22 cellular contexts compared by ENCODE assay signal in genomic region chr20:11511816-11512215, GRCh38.
DNase-seq lines count a peak whose midpoint lies in the region; ATAC-seq, FAIRE-seq and TF ChIP-seq lines count a peak whose summit lies in the region.
"Had no signal": no experiment of that assay in that cellular context is flagged by ENCODE, and none has a peak within 500 bp of the region (broad histone marks: within the 10 kb centered on the region; RNA-seq: fewer than 3 reads in every experiment).

No MANE protein-coding gene starts in this region.

- H3K4me1 ChIP-seq in H1 (replicated peaks in 1 of 4; ENCODE audit: control insufficient read depth in 3 of 4, insufficient read depth in 4 of 4, low read length in 3 of 4) = no peaks in the 10 kb centered on the region

- no peak overlapping the region; the same call in 1 of the 2 replicates for H2BK12ac ChIP-seq in H1 (ENCODE audit: low read depth, low read length)

- H3K9me3 ChIP-seq in H1 (ENCODE audit: insufficient read depth in 2 of 2, low read depth in 1 of 2, low read length in 1 of 2) = peaks cover 0 to 3% of the 10 kb centered on the region in 2 experiments; a peak in 1 of 4 replicates
- H3K9me3 ChIP-seq: SK-N-SH had no signal

- H4K5ac ChIP-seq in H1 (ENCODE audit: insufficient read length, low read depth, low read length) = no peak overlapping the region

- no peaks in the 10 kb centered on the region for H3K79me2 ChIP-seq in H1 (ENCODE audit: control insufficient read depth in 1 of 2, insufficient read depth in 2 of 2, low read length in 2 of 2)

- H3K14ac ChIP-seq in H1 (ENCODE audit: insufficient read length) = no peak overlapping the region

- no peak overlapping the region for H2BK15ac ChIP-seq in H1 (ENCODE audit: low read length)

- H3K23ac ChIP-seq in H1 (ENCODE audit: insufficient read length) = no peak overlapping the region

- H3K27ac Mint-ChIP-seq in progenitor cell of endocrine pancreas = peak overlapping the region; percentile 57
- no peak overlapping the region for H3K27ac Mint-ChIP-seq in activated naive CD8-positive, alpha-beta T cell treated with anti-CD3 and anti-CD28 coated beads, Interleukin-2, amount 50 U/mL, for 24 hours
- H3K27ac Mint-ChIP-seq: CD8-positive, alpha-beta T cell; H9; HFFc6 had no signal

- H2BK20ac ChIP-seq in H1 (ENCODE audit: low read length) = no peak overlapping the region

- no peak for TF ChIP-seq EP300 in H1 (IDR thresholded peaks at IDR 0.05; ENCODE audit: borderline replicate concordance in 1 of 2, low read depth in 2 of 2, low read length in 2 of 2)

- no peaks in the 10 kb centered on the region for H3K79me1 ChIP-seq in H1 (ENCODE audit: low read depth, low read length)

- H3K27me3 Mint-ChIP-seq in progenitor cell of endocrine pancreas = no peaks in the 10 kb centered on the region
- H3K27me3 Mint-ChIP-seq in activated naive CD8-positive, alpha-beta T cell treated with anti-CD3 and anti-CD28 coated beads, Interleukin-2, amount 50 U/mL, for 24 hours = no peaks in the 10 kb centered on the region

- peaks cover 11% of the 10 kb centered on the region for H3K4me1 Mint-ChIP-seq in progenitor cell of endocrine pancreas (ENCODE audit: low read depth)
- no peaks in the 10 kb centered on the region for H3K4me1 Mint-ChIP-seq in activated naive CD8-positive, alpha-beta T cell treated with anti-CD3 and anti-CD28 coated beads, Interleukin-2, amount 50 U/mL, for 24 hours

- no peak overlapping the region for H3K56ac ChIP-seq in H1 (replicated peaks; ENCODE audit: insufficient read length, low read depth, low read length)

- H2AK5ac ChIP-seq in H1 (ENCODE audit: low read depth, low read length) = no peak overlapping the region

- no peak for FAIRE-seq in H1 (lab: Jason Lieb, UNC)

- H3K9ac ChIP-seq in H1 (replicated peaks in 1 of 4; ENCODE audit: extremely low read depth in 1 of 4, low read depth in 3 of 4, low read length in 3 of 4) = no peak overlapping the region
- H3K9ac ChIP-seq: SK-N-SH had no signal

- H3K36me3 ChIP-seq in H1 (ENCODE audit: control insufficient read depth in 2 of 4, insufficient read depth in 4 of 4, low read length in 3 of 4) = no peaks in the 10 kb centered on the region

- no peak for TF ChIP-seq POLR2A in H1 (IDR thresholded peaks at IDR 0.05; ENCODE audit: control extremely low read depth in 1 of 2, low read depth in 2 of 2, low read length in 2 of 2)

- no peak overlapping the region for H2BK120ac ChIP-seq in H1 (replicated peaks; ENCODE audit: low read depth, low read length)

- 86% methylated on average over 5 of the region's 5 CpGs; no CpG with 5 or more reads in 1 of the 2 experiments for WGBS in H1 (ENCODE audit: extremely low coverage in 1 of 2, insufficient coverage in 1 of 2, insufficient read length in 1 of 2, insufficient replicate concordance in 2 of 2, low coverage in 1 of 2, low lambda C conversion rate in 2 of 2, missing lambda C conversion rate in 1 of 2), 2 experiments

- no peak overlapping the region for H3K4me3 Mint-ChIP-seq in progenitor cell of endocrine pancreas (ENCODE audit: low read depth)
- H3K4me3 Mint-ChIP-seq in activated naive CD8-positive, alpha-beta T cell treated with anti-CD3 and anti-CD28 coated beads, Interleukin-2, amount 50 U/mL, for 24 hours = no peak overlapping the region
- H3K4me3 Mint-ChIP-seq: CD8-positive, alpha-beta T cell; H9; HFFc6 had no signal

- no peaks in the 10 kb centered on the region for H4K20me1 ChIP-seq in H1 (replicated peaks in 1 of 2; ENCODE audit: control insufficient read depth in 1 of 2, insufficient read depth in 2 of 2, low read length in 2 of 2)

- H3K36me3 Mint-ChIP-seq in progenitor cell of endocrine pancreas (ENCODE audit: insufficient read depth) = peaks cover 3% of the 10 kb centered on the region
- no peaks in the 10 kb centered on the region for H3K36me3 Mint-ChIP-seq in activated naive CD8-positive, alpha-beta T cell treated with anti-CD3 and anti-CD28 coated beads, Interleukin-2, amount 50 U/mL, for 24 hours (ENCODE audit: low read depth)
- H3K36me3 Mint-ChIP-seq: CD8-positive, alpha-beta T cell had no signal

- H3K18ac ChIP-seq in H1 (ENCODE audit: extremely low read depth, low read length) = no peak overlapping the region

- peaks cover 4% of the 10 kb centered on the region for H3K9me3 Mint-ChIP-seq in progenitor cell of endocrine pancreas (ENCODE audit: low read depth)
- peaks cover 22% of the 10 kb centered on the region for H3K9me3 Mint-ChIP-seq in activated naive CD8-positive, alpha-beta T cell treated with anti-CD3 and anti-CD28 coated beads, Interleukin-2, amount 50 U/mL, for 24 hours
- H3K9me3 Mint-ChIP-seq: HFFc6 had no signal

- TF ChIP-seq CTCF in H1 (IDR thresholded peaks at IDR 0.05; ENCODE audit: control extremely low read depth in 1 of 3, insufficient read depth in 1 of 3, low read depth in 1 of 3, low read length in 3 of 3) = no peak
- no peak for TF ChIP-seq CTCF in progenitor cell of endocrine pancreas (IDR thresholded peaks at IDR 0.05; ENCODE audit: unreplicated experiment)

- peak overlapping the region; percentile 32 for H3K4ac ChIP-seq in H1 (replicated peaks; ENCODE audit: insufficient read length, low read depth, low read length)

- no peaks in the 10 kb centered on the region for H3K23me2 ChIP-seq in H1 (ENCODE audit: low read depth, low read length)

- no peak overlapping the region for H4K91ac ChIP-seq in H1 (replicated peaks; ENCODE audit: insufficient read length, low read length)

- no peak overlapping the region for H2BK5ac ChIP-seq in H1 (ENCODE audit: low read depth, low read length)

- no peaks in the 10 kb centered on the region for H3K27me3 ChIP-seq in H1 (replicated peaks in 1 of 4; ENCODE audit: control insufficient read depth in 3 of 4, extremely low read depth in 1 of 4, insufficient read depth in 3 of 4, low read length in 3 of 4)

- H3K27ac ChIP-seq in H1 (ENCODE audit: low read depth, low read length) = no peak overlapping the region
- H3K27ac ChIP-seq: 22Rv1, RWPE1 had no signal

- no peak for ATAC-seq in activated naive CD8-positive, alpha-beta T cell treated with anti-CD3 and anti-CD28 coated beads, Interleukin-2, amount 50 U/mL, for 24 hours
- ATAC-seq in HG03025 (IDR thresholded peaks at IDR 0.05; ENCODE audit: low FRiP score, unreplicated experiment) = no peak
- ATAC-seq: CD8-positive, alpha-beta T cell had no signal

- POLR2A ChIA-PET in H1 (lab: Charles Lee; ENCODE audit: partially characterized antibody) = no interaction called here

- H3K4me2 ChIP-seq in H1 (ENCODE audit: insufficient read depth in 1 of 2, low read depth in 2 of 2, low read length in 2 of 2) = no peak overlapping the region
- H3K4me2 ChIP-seq: SK-N-SH had no signal

- peak; percentile 2 for DNase-seq in DMS79 treated with DMSO at 0.1 percent for 48 hours (lab: John Stamatoyannopoulos, UW)
- DNase-seq in DMS79 (lab: John Stamatoyannopoulos, UW) = no peak
- DNase-seq in OCI-M1 (lab: John Stamatoyannopoulos, UW) = peak; percentile 75
- no peak for DNase-seq in H1 (ENCODE audit: low read depth in 1 of 2, low spot score in 2 of 2)
- DNase-seq in progenitor cell of endocrine pancreas (ENCODE audit: low spot score, unreplicated experiment) = no peak
- DNase-seq in activated naive CD8-positive, alpha-beta T cell treated with anti-CD3 and anti-CD28 coated beads, Interleukin-2, amount 50 U/mL, for 24 hours = no peak
- DNase-seq in UCSD-AML1 (lab: John Stamatoyannopoulos, UW; ENCODE audit: unreplicated experiment) = no peak
- DNase-seq: C1 segment of cervical spinal cord; CD8-positive, alpha-beta T cell; GDM1; H9; HFFc6; Karpas-422; NCI-H1694 treated with DMSO at 0.1 percent for 48 hours; NCI-H2081 treated with DMSO at 0.1 percent for 48 hours; NCI-H446 treated with DMSO at 0.1 percent for 48 hours; NCI-H526 treated with DMSO at 0.1 percent for 48 hours; SIG-M5; SK-N-SH had no signal

- H3K4me3 ChIP-seq in H1 (ENCODE audit: extremely low read depth in 1 of 4, insufficient read depth in 2 of 4, low read depth in 3 of 4, low read length in 4 of 4) = no peak overlapping the region

- TF ChIP-seq RAD21 in H1 (IDR thresholded peaks at IDR 0.05 in 1 of 2, conservative IDR thresholded peaks at IDR 0.05 in 1 of 2; ENCODE audit: low read depth in 2 of 2, low read length in 2 of 2) = no peak

- peak overlapping the region; percentile 99 for H2AFZ ChIP-seq in H1 (ENCODE audit: low read length)

- H4K8ac ChIP-seq in H1 (ENCODE audit: extremely low read depth, insufficient read depth, low read length) = no peak overlapping the region

- CTCF ChIA-PET in H1 (lab: Charles Lee; ENCODE audit: partially characterized antibody) = no interaction called here

TF ChIP-seq in H1, 55 proteins besides CTCF, POLR2A, EP300 and RAD21 (continues in another document):
- TF ChIP-seq ATF3 (IDR thresholded peaks at IDR 0.05; ENCODE audit: insufficient read depth, low read depth, low read length) (no peak), TEAD4 (IDR thresholded peaks at IDR 0.05; ENCODE audit: low read depth, low read length) (no peak), SUZ12 (IDR thresholded peaks at IDR 0.05; ENCODE audit: low read length) (no peak), NANOG (IDR thresholded peaks at IDR 0.05; ENCODE audit: insufficient read depth, low read depth, low read length, poor library complexity, severe bottlenecking) (no peak), TBP (IDR thresholded peaks at IDR 0.05; ENCODE audit: low read depth, low read length) (no peak), CHD1 (IDR thresholded peaks at IDR 0.05; ENCODE audit: low read depth, low read length) (no peak), KDM5A (IDR thresholded peaks at IDR 0.05; ENCODE audit: low read length) (no peak), POU5F1 (IDR thresholded peaks at IDR 0.05; ENCODE audit: low read depth, low read length) (no peak), SIN3A (conservative IDR thresholded peaks at IDR 0.05 in 1 of 2, IDR thresholded peaks at IDR 0.05 in 1 of 2; ENCODE audit: low read depth in 1 of 2, low read length in 2 of 2) (no peak), GABPA (IDR thresholded peaks at IDR 0.05; ENCODE audit: borderline replicate concordance, insufficient read depth, low read length) (no peak), KDM4A (IDR thresholded peaks at IDR 0.05; ENCODE audit: low read depth, low read length, severe bottlenecking) (no peak), RXRA (IDR thresholded peaks at IDR 0.05; ENCODE audit: insufficient read depth, low read depth, low read length) (no peak), MAX (IDR thresholded peaks at IDR 0.05) (no peak), TAF7 (optimal IDR thresholded peaks at IDR 0.05; ENCODE audit: borderline replicate concordance, low read depth, low read length) (no peak), EZH2 (IDR thresholded peaks at IDR 0.05; ENCODE audit: low read depth, low read length, severe bottlenecking) (no peak)

Comparison
In these comparisons a context has a peak if more than half of its experiments do, and no peak if none do; other contexts are left out.
1. DNase-seq: peak in DMS79 treated with DMSO at 0.1 percent for 48 hours (single experiment) and OCI-M1 (single experiment); none in DMS79 (single experiment), H1 (0 of 2), progenitor cell of endocrine pancreas (single experiment), activated naive CD8-positive, alpha-beta T cell treated with anti-CD3 and anti-CD28 coated beads, Interleukin-2, amount 50 U/mL, for 24 hours (single experiment) and UCSD-AML1 (single experiment).